Comparison of ENCODE assay signal across 27 cellular contexts in genomic region chr10:16789266-16789665, GRCh38. TPM values are rescaled to one million over a fixed set of nuclear protein-coding genes. Genes with fewer than 3 reads are reported as not detected.
DNase-seq lines count a peak whose midpoint lies in the region; ATAC-seq and TF ChIP-seq lines count a peak whose summit lies in the region.
"Had no signal": no experiment of that assay in that cellular context is flagged by ENCODE, and none has a peak within 500 bp of the region (broad histone marks: within the 10 kb centered on the region; RNA-seq: fewer than 3 reads in every experiment).

No MANE protein-coding gene starts in this region.

- H3K9me3 Mint-ChIP-seq in activated CD4-positive, alpha-beta T cell treated with anti-CD3 and anti-CD28 coated beads, Interleukin-2, amount 10 ng/mL, durations not matched to agents 7 days and 5 days: peaks cover 30% of the 10 kb centered on the region
- H3K9me3 Mint-ChIP-seq in osteocyte (ENCODE audit: unreplicated experiment): no peaks in the 10 kb centered on the region

- no peaks in the 10 kb centered on the region for H3K27me3 Mint-ChIP-seq in activated CD4-positive, alpha-beta T cell treated with anti-CD3 and anti-CD28 coated beads, Interleukin-2, amount 10 ng/mL, durations not matched to agents 7 days and 5 days
- no peaks in the 10 kb centered on the region for H3K27me3 Mint-ChIP-seq in T-helper 17 cell
- no peaks in the 10 kb centered on the region for H3K27me3 Mint-ChIP-seq in osteocyte (ENCODE audit: unreplicated experiment)
- H3K27me3 Mint-ChIP-seq: stimulated activated naive CD8-positive, alpha-beta T cell treated with anti-CD3 and anti-CD28 coated beads, Interleukin-15, Interleukin-2, amounts not matched to agents 100 ng/mL and 50 ng/mL, for 24 hours had no signal

- no peak overlapping the region for H3K27ac ChIP-seq in suprapubic skin
- H3K27ac ChIP-seq: A549, dorsolateral prefrontal cortex, epithelial cell of prostate, left lung, RWPE1, SK-N-MC, spleen had no signal

- ATAC-seq in T-helper 17 cell (no peak), GM18873 (IDR thresholded peaks at IDR 0.05; ENCODE audit: low FRiP score, unreplicated experiment) (no peak)
- ATAC-seq: A549, left lung had no signal

- CTCF ChIA-PET in activated CD4-positive, alpha-beta T cell treated with anti-CD3 and anti-CD28 coated beads, Interleukin-2, amount 10 ng/mL, durations not matched to agents 7 days and 5 days (lab: Charles Lee): no interaction called here

- peaks cover 64% of the 10 kb centered on the region for H3K36me3 Mint-ChIP-seq in activated CD4-positive, alpha-beta T cell treated with anti-CD3 and anti-CD28 coated beads, Interleukin-2, amount 10 ng/mL, durations not matched to agents 7 days and 5 days (ENCODE audit: low read depth)
- peaks cover 4% of the 10 kb centered on the region for H3K36me3 Mint-ChIP-seq in T-helper 17 cell (ENCODE audit: low read depth)
- peaks cover 9% of the 10 kb centered on the region for H3K36me3 Mint-ChIP-seq in osteocyte (ENCODE audit: unreplicated experiment)

- peak overlapping the region; percentile 92 for H3K27ac Mint-ChIP-seq in activated CD4-positive, alpha-beta T cell treated with anti-CD3 and anti-CD28 coated beads, Interleukin-2, amount 10 ng/mL, durations not matched to agents 7 days and 5 days
- H3K27ac Mint-ChIP-seq in T-helper 17 cell (peak overlapping the region; percentile 89), osteocyte (ENCODE audit: unreplicated experiment) (no peak overlapping the region)

- POLR2A ChIA-PET in activated CD4-positive, alpha-beta T cell treated with anti-CD3 and anti-CD28 coated beads, Interleukin-2, amount 10 ng/mL, durations not matched to agents 7 days and 5 days (lab: Charles Lee): interaction anchor here (0.7 kb wide), 1 partner anchor 48 kb away, joined by 3 read pairs; no protein-coding TSS in a partner anchor

- no peaks in the 10 kb centered on the region for H3K27me3 ChIP-seq in suprapubic skin
- H3K27me3 ChIP-seq: BE2C, dorsolateral prefrontal cortex, left lung, spleen had no signal

- no peak for TF ChIP-seq EP300 in suprapubic skin (IDR thresholded peaks at IDR 0.05)

- no peaks in the 10 kb centered on the region for H3K9me3 ChIP-seq in T-helper 17 cell (ENCODE audit: control insufficient read depth, low read length, poor library complexity, severe bottlenecking)
- H3K9me3 ChIP-seq in suprapubic skin: no peaks in the 10 kb centered on the region
- H3K9me3 ChIP-seq: A549, BE2C, left lung had no signal

- H3K4me3 ChIP-seq in suprapubic skin: no peak overlapping the region
- H3K4me3 ChIP-seq: A549, dorsolateral prefrontal cortex, left lung, SK-N-MC, spleen had no signal

- WGBS in suprapubic skin: 84% methylated on average over 7 of the region's 7 CpGs

- H3K36me3 ChIP-seq in suprapubic skin: no peaks in the 10 kb centered on the region
- H3K36me3 ChIP-seq: BE2C had no signal

- no peak overlapping the region for H3K4me3 Mint-ChIP-seq in activated CD4-positive, alpha-beta T cell treated with anti-CD3 and anti-CD28 coated beads, Interleukin-2, amount 10 ng/mL, durations not matched to agents 7 days and 5 days
- H3K4me3 Mint-ChIP-seq in T-helper 17 cell: no peak overlapping the region
- no peak overlapping the region for H3K4me3 Mint-ChIP-seq in osteocyte (ENCODE audit: unreplicated experiment)
- H3K4me3 Mint-ChIP-seq: stimulated activated naive CD8-positive, alpha-beta T cell treated with anti-CD3 and anti-CD28 coated beads, Interleukin-15, Interleukin-2, amounts not matched to agents 100 ng/mL and 50 ng/mL, for 24 hours had no signal

- no peak for TF ChIP-seq POLR2A in suprapubic skin (IDR thresholded peaks at IDR 0.05)

- no peaks in the 10 kb centered on the region for H3K4me1 ChIP-seq in suprapubic skin
- H3K4me1 ChIP-seq: A549, BE2C, left lung had no signal

- no peak for DNase-seq in activated CD4-positive, alpha-beta T cell treated with anti-CD3 and anti-CD28 coated beads, Interleukin-2, amount 10 ng/mL, durations not matched to agents 7 days and 5 days
- DNase-seq in activated CD4-positive, alpha-beta T cell treated with anti-CD3 and anti-CD28 coated beads, Interleukin-2, amount 50 U/mL, for 4 hours: no peak
- no peak for DNase-seq in T-helper 17 cell
- DNase-seq in kidney tubule cell (ENCODE audit: low spot score): peak; percentile 9
- DNase-seq in osteocyte (ENCODE audit: extremely low spot score, unreplicated experiment): peak; percentile 30
- no peak for DNase-seq in suprapubic skin (ENCODE audit: low spot score in 2 of 2)
- DNase-seq in NCI-H1092 treated with DMSO at 0.1 percent for 48 hours (lab: John Stamatoyannopoulos, UW): no peak
- DNase-seq: amygdala; BE2C; Calu3; dorsolateral prefrontal cortex; head of caudate nucleus; Karpas-422; left lung; NCI-H187; NCI-H748 treated with DMSO at 0.1 percent for 48 hours; nucleus accumbens; retina; spleen; stimulated activated CD4-positive, alpha-beta T cell treated with anti-CD3 and anti-CD28 coated beads, Interleukin-4, amount 100 ng/mL, for 1 hour; trophoblast cell had no signal

- TF ChIP-seq CTCF in osteocyte (IDR thresholded peaks at IDR 0.05): no peak
- TF ChIP-seq CTCF in suprapubic skin (IDR thresholded peaks at IDR 0.05): no peak

- H3K4me1 Mint-ChIP-seq in activated CD4-positive, alpha-beta T cell treated with anti-CD3 and anti-CD28 coated beads, Interleukin-2, amount 10 ng/mL, durations not matched to agents 7 days and 5 days: peaks cover 22% of the 10 kb centered on the region
- H3K4me1 Mint-ChIP-seq in T-helper 17 cell (peaks cover 27% of the 10 kb centered on the region), osteocyte (ENCODE audit: unreplicated experiment) (peaks cover 19% of the 10 kb centered on the region)

RNA-seq across cellular contexts. Expression of gene RSU1, which starts 28.0 kb away (rescaled TPM):
- 100 to 1,000 TPM in 1 of 2 experiments, 10 to 100 TPM in 1; 79.5 to 106 TPM for total RNA-seq in activated CD4-positive, alpha-beta T cell treated with anti-CD3 and anti-CD28 coated beads, Interleukin-2, amount 10 ng/mL, durations not matched to agents 7 days and 5 days
- total RNA-seq in T-helper 17 cell (10 to 100 TPM; 60.1 to 72.5 TPM), osteocyte (92.0 and 99.0 TPM in 2 replicates), suprapubic skin (10 to 100 TPM; 41.4 to 58.7 (median 57.4) TPM)

Comparison
In these comparisons a context has a peak if more than half of its experiments do, and no peak if none do; other contexts are left out.
1. DNase-seq: peak in kidney tubule cell (single experiment) and osteocyte (single experiment); none in activated CD4-positive, alpha-beta T cell treated with anti-CD3 and anti-CD28 coated beads, Interleukin-2, amount 10 ng/mL, durations not matched to agents 7 days and 5 days (single experiment), activated CD4-positive, alpha-beta T cell treated with anti-CD3 and anti-CD28 coated beads, Interleukin-2, amount 50 U/mL, for 4 hours (0 of 2), T-helper 17 cell (0 of 3), suprapubic skin (0 of 2) and NCI-H1092 treated with DMSO at 0.1 percent for 48 hours (single experiment).